Comparison of ENCODE assay signal across 26 cellular contexts in genomic region chr14:34003052-34003668, GRCh38. TPM values are rescaled to one million over a fixed set of nuclear protein-coding genes. Genes with fewer than 3 reads are reported as not detected.
DNase-seq lines count a peak whose midpoint lies in the region; ATAC-seq, FAIRE-seq and TF ChIP-seq lines count a peak whose summit lies in the region.
"Had no signal": no experiment of that assay in that cellular context is flagged by ENCODE, and none has a peak within 500 bp of the region (broad histone marks: within the 10 kb centered on the region; RNA-seq: fewer than 3 reads in every experiment).

No MANE protein-coding gene starts in this region.

- ATAC-seq in HG02763 (IDR thresholded peaks at IDR 0.05; ENCODE audit: unreplicated experiment), result peak; percentile 45
- ATAC-seq: sciatic nerve had no signal

- no peak for TF ChIP-seq CTCF in neural progenitor cell (IDR thresholded peaks at IDR 0.05)

- H3K27ac ChIP-seq in neural progenitor cell, result no peak overlapping the region
- H3K27ac ChIP-seq: ascending aorta, BLaER1, coronary artery, HL-60, prostate gland, tibial nerve had no signal

- peak overlapping the region; percentile 51 for H2AFZ ChIP-seq in neural progenitor cell (replicated peaks)

- FAIRE-seq in GM19239 (lab: Jason Lieb, UNC), result peak; percentile 23

- H3K4me3 ChIP-seq in neural progenitor cell, result no peak overlapping the region
- H3K4me3 ChIP-seq: ascending aorta, BLaER1, coronary artery, prostate gland, tibial nerve had no signal

- no peak overlapping the region for H3K27ac Mint-ChIP-seq in neural progenitor cell
- H3K27ac Mint-ChIP-seq: activated B cell treated with CpG ODN at 0.5 μM for 24 hours; activated CD4-positive, alpha-beta T cell treated with anti-CD3 and anti-CD28 coated beads, Interleukin-2, amount 10 ng/mL, durations not matched to agents 7 days and 5 days; activated naive CD8-positive, alpha-beta T cell treated with anti-CD3 and anti-CD28 coated beads, Interleukin-2, amount 10 ng/mL, durations not matched to agents 7 days and 5 days; activated T-cell treated with anti-CD3 and anti-CD28 coated beads, Interleukin-2, amount 50 U/mL, for 24 hours had no signal

- H3K9me3 Mint-ChIP-seq in neural progenitor cell, result no peaks in the 10 kb centered on the region
- H3K9me3 Mint-ChIP-seq: activated B cell treated with CpG ODN at 0.5 μM for 24 hours; activated CD4-positive, alpha-beta T cell treated with anti-CD3 and anti-CD28 coated beads, Interleukin-2, amount 10 ng/mL, durations not matched to agents 7 days and 5 days; activated naive CD8-positive, alpha-beta T cell treated with anti-CD3 and anti-CD28 coated beads, Interleukin-2, amount 10 ng/mL, durations not matched to agents 7 days and 5 days; activated T-cell treated with anti-CD3 and anti-CD28 coated beads, Interleukin-2, amount 50 U/mL, for 24 hours had no signal

- H3K4me1 ChIP-seq in neural progenitor cell, result peaks cover 6% of the 10 kb centered on the region
- H3K4me1 ChIP-seq: ascending aorta, BLaER1, prostate gland, tibial nerve had no signal

- peaks cover 6% of the 10 kb centered on the region for H3K4me1 Mint-ChIP-seq in neural progenitor cell
- H3K4me1 Mint-ChIP-seq: activated B cell treated with CpG ODN at 0.5 μM for 24 hours had no signal

- no peak overlapping the region for H3K4me3 Mint-ChIP-seq in neural progenitor cell
- H3K4me3 Mint-ChIP-seq: activated B cell treated with CpG ODN at 0.5 μM for 24 hours; activated CD4-positive, alpha-beta T cell treated with anti-CD3 and anti-CD28 coated beads, Interleukin-2, amount 10 ng/mL, durations not matched to agents 7 days and 5 days; activated naive CD8-positive, alpha-beta T cell treated with anti-CD3 and anti-CD28 coated beads, Interleukin-2, amount 10 ng/mL, durations not matched to agents 7 days and 5 days; activated T-cell treated with anti-CD3 and anti-CD28 coated beads, Interleukin-2, amount 50 U/mL, for 24 hours had no signal

- H3K9ac ChIP-seq in neural progenitor cell, result no peak overlapping the region
- H3K9ac ChIP-seq: BLaER1 had no signal

- H3K36me3 Mint-ChIP-seq in neural progenitor cell, result no peaks in the 10 kb centered on the region

- no peaks in the 10 kb centered on the region for H4K20me1 ChIP-seq in neural progenitor cell (ENCODE audit: low read depth)
- H4K20me1 ChIP-seq: BLaER1 had no signal

- no peaks in the 10 kb centered on the region for H3K9me3 ChIP-seq in neural progenitor cell (ENCODE audit: low read depth)
- H3K9me3 ChIP-seq: ascending aorta, BLaER1, prostate gland, tibial nerve had no signal

- H3K36me3 ChIP-seq in neural progenitor cell, result no peaks in the 10 kb centered on the region
- H3K36me3 ChIP-seq: ascending aorta, BLaER1, prostate gland, tibial nerve had no signal

- H3K27me3 Mint-ChIP-seq in neural progenitor cell (ENCODE audit: insufficient read depth, low read depth), result no peaks in the 10 kb centered on the region
- H3K27me3 Mint-ChIP-seq: activated B cell treated with CpG ODN at 0.5 μM for 24 hours; activated T-cell treated with anti-CD3 and anti-CD28 coated beads, Interleukin-2, amount 50 U/mL, for 24 hours had no signal

- no peak overlapping the region for H3K4me2 ChIP-seq in neural progenitor cell
- H3K4me2 ChIP-seq: BLaER1 had no signal

- peaks cover 4% of the 10 kb centered on the region for H3F3A ChIP-seq in neural progenitor cell (ENCODE audit: low read depth)

- H3K79me2 ChIP-seq in neural progenitor cell (ENCODE audit: low read depth), result no peaks in the 10 kb centered on the region

- no peaks in the 10 kb centered on the region for H3K27me3 ChIP-seq in neural progenitor cell
- H3K27me3 ChIP-seq: ascending aorta, BLaER1, tibial nerve had no signal

- DNase-seq in GM19239 (ENCODE audit: insufficient read length, low spot score) (no peak), amniotic epithelial cell (ENCODE audit: low read depth) (peak; percentile 25), neural progenitor cell (ENCODE audit: low spot score) (no peak), NCI-H1930 (lab: John Stamatoyannopoulos, UW) (no peak), T-helper 2 cell (no peak)
- no peak for DNase-seq in effector CD8-positive, alpha-beta T cell (lab: John Stamatoyannopoulos, UW)
- DNase-seq: activated B cell treated with CpG ODN at 0.5 μM for 24 hours; activated CD4-positive, alpha-beta T cell treated with anti-CD3 and anti-CD28 coated beads, Interleukin-2, amount 10 ng/mL, durations not matched to agents 7 days and 5 days; activated gamma-delta T cell treated with Interleukin-2 at 50 U/mL for 16 hours; activated naive CD8-positive, alpha-beta T cell treated with anti-CD3 and anti-CD28 coated beads, Interleukin-2, amount 10 ng/mL, durations not matched to agents 7 days and 5 days; activated T-cell treated with anti-CD3 and anti-CD28 coated beads, Interleukin-2, amount 50 U/mL, for 24 hours; caudate nucleus; mesendoderm; MM.1S; NCI-H2029 treated with DMSO at 0.1 percent for 48 hours; NCI-H226; RPMI8226; stimulated activated CD4-positive, alpha-beta T cell treated with anti-CD3 and anti-CD28 coated beads, Interleukin-4, amount 100 ng/mL, for 24 hours had no signal

RNA-seq across cellular contexts. Expression of gene EGLN3, which starts 52.3 kb away (rescaled TPM):
- total RNA-seq in neural progenitor cell (ENCODE audit: low replicate concordance), result 65.0 and 73.5 TPM in 2 replicates
